In genomic region chr17:7889166-7889584, GRCh38 we compare ENCODE assay signal across 8 cellular contexts. TPM values are rescaled to one million over a fixed set of nuclear protein-coding genes. Genes with fewer than 3 reads are reported as not detected.
DNase-seq lines count a peak whose midpoint lies in the region; ATAC-seq, FAIRE-seq and TF ChIP-seq lines count a peak whose summit lies in the region.

No MANE protein-coding gene starts in this region.

- H3K27me3 ChIP-seq in K562 (ENCODE audit: control insufficient read depth in 2 of 2, insufficient read depth in 2 of 2, low read length in 2 of 2): no peaks in the 10 kb centered on the region
- H3K27me3 ChIP-seq in right cardiac atrium (ENCODE audit: control insufficient read depth, insufficient read depth): no peaks in the 10 kb centered on the region
- no peaks in the 10 kb centered on the region for H3K27me3 ChIP-seq in rectal smooth muscle tissue (ENCODE audit: control insufficient read depth, insufficient read depth, low read length)

- H3K9me3 ChIP-seq in K562 (replicated peaks; ENCODE audit: control insufficient read depth, insufficient read depth, low read depth, low read length): no peaks in the 10 kb centered on the region
- H3K9me3 ChIP-seq in right cardiac atrium (ENCODE audit: control insufficient read depth, low read length): no peaks in the 10 kb centered on the region

- intact Hi-C loops in K562 (cut with micrococcal nuclease): no loop called here
- intact Hi-C loops in right cardiac atrium (cut with DNase I): no loop called here

- no peak overlapping the region for H3K4me2 ChIP-seq in K562 (ENCODE audit: insufficient read depth, low read length)

- TF ChIP-seq CTCF in C4-2B (conservative IDR thresholded peaks at IDR 0.05): no peak; the same call in 1 of the 2 replicates
- no peak for TF ChIP-seq CTCF in K562 (IDR thresholded peaks at IDR 0.05 in 2 of 3, conservative IDR thresholded peaks at IDR 0.05 in 1 of 3; ENCODE audit: insufficient read depth in 2 of 3, low read depth in 1 of 3, low read length in 3 of 3)

- ATAC-seq in K562 (no peak), right cardiac atrium (peak; percentile 81 to 83), GM18909 (IDR thresholded peaks at IDR 0.05; ENCODE audit: poor library complexity, unreplicated experiment) (no peak), GM19397 (IDR thresholded peaks at IDR 0.05; ENCODE audit: unreplicated experiment) (no peak)

- TF ChIP-seq POLR2A in K562 (conservative IDR thresholded peaks at IDR 0.05): no peak

- H2AFZ ChIP-seq in K562 (ENCODE audit: low read depth, low read length): no peak overlapping the region

- FAIRE-seq in K562 (lab: Jason Lieb, UNC): no peak

- H3K36me3 ChIP-seq in K562 (ENCODE audit: control insufficient read depth, insufficient read depth, low read length) (peaks cover 25% of the 10 kb centered on the region; the same call in 1 of the 3 replicates), rectal smooth muscle tissue (ENCODE audit: control insufficient read depth, insufficient read depth, low read length) (peaks cover 20% of the 10 kb centered on the region)

- H3K27ac ChIP-seq in C4-2B (peak overlapping the region; percentile 100), K562 (ENCODE audit: extremely low read depth, low read depth, low read length) (no peak overlapping the region), right cardiac atrium (ENCODE audit: low read length) (peak overlapping the region; percentile 93), rectal smooth muscle tissue (ENCODE audit: low read depth, low read length) (peak overlapping the region; percentile 81)

- DNase-seq in RPMI8226: peak; percentile 96
- DNase-seq in K562 (ENCODE audit: extremely low read depth in 1 of 4, low spot score in 3 of 4): peak in 2 of 4 experiments; percentile 10 to 16
- DNase-seq in right cardiac atrium: peak; percentile 98 to 99 (median 99)

- H3K4me3 ChIP-seq in K562 (no peak overlapping the region), right cardiac atrium (ENCODE audit: low read length) (no peak overlapping the region), rectal smooth muscle tissue (ENCODE audit: low read length) (peak overlapping the region; percentile 94)

- H3K9ac ChIP-seq in K562 (ENCODE audit: insufficient read depth in 1 of 2, low read depth in 2 of 2, low read length in 2 of 2) (peak overlapping the region in 1 of 2 experiments; percentile 74; a peak in 2 of 4 replicates), rectal smooth muscle tissue (ENCODE audit: low read length) (peak overlapping the region; percentile 32)

- BruUV-seq in K562 (replicated peaks; lab: Mats Ljungman, UMichigan): no TSS peak

- POLR2A ChIA-PET in K562 (lab: Yijun Ruan, JAX): no interaction called here

- 72% methylated on average over 4 of the region's 4 CpGs for WGBS in K562 (ENCODE audit: insufficient coverage, low coverage, missing lambda C conversion rate)
- 3% methylated on average over 4 of the region's 4 CpGs for WGBS in right cardiac atrium

- H3K79me2 ChIP-seq in K562 (ENCODE audit: control insufficient read depth, insufficient read depth, low read length): peaks cover 39% of the 10 kb centered on the region

- H4K20me1 ChIP-seq in K562 (replicated peaks; ENCODE audit: control insufficient read depth, insufficient read depth, low read length): no peaks in the 10 kb centered on the region; the same call in 1 of the 2 replicates

- peaks cover 3% of the 10 kb centered on the region for H3K9me1 ChIP-seq in K562 (ENCODE audit: control insufficient read depth, insufficient read depth, low read length)

- H3K4me1 ChIP-seq in K562 (replicated peaks in 1 of 2; ENCODE audit: control insufficient read depth in 2 of 2, insufficient read depth in 2 of 2, low read length in 2 of 2) (peaks cover 17 to 31% of the 10 kb centered on the region in 2 experiments; a peak in 4 of 5 replicates), right cardiac atrium (ENCODE audit: control insufficient read depth, insufficient read depth, low read length) (peaks cover 16% of the 10 kb centered on the region), rectal smooth muscle tissue (ENCODE audit: control insufficient read depth, insufficient read depth, low read length) (peaks cover 39% of the 10 kb centered on the region)

- TF ChIP-seq RAD21 in Ishikawa (IDR thresholded peaks at IDR 0.05; ENCODE audit: low read depth) (peak; percentile 29; the same call in 1 of the 2 replicates), K562 (CRISPR knock-in tag; conservative IDR thresholded peaks at IDR 0.05 in 1 of 2, IDR thresholded peaks at IDR 0.05 in 1 of 2) (no peak)

- in situ Hi-C loops in K562 (cut with MboI): no loop called here

- CTCF ChIA-PET in K562 (lab: Yijun Ruan, JAX; ENCODE audit: low intra/inter-chr PET ratio): no interaction called here

- TF ChIP-seq EP300 in Ishikawa (IDR thresholded peaks at IDR 0.05; ENCODE audit: borderline replicate concordance): peak; percentile 69
- TF ChIP-seq EP300 in K562 (IDR thresholded peaks at IDR 0.05; ENCODE audit: low read length): no peak

RNA-seq across cellular contexts. Expression of gene CHD3, which starts 0.6 kb away (rescaled TPM):
- 101 and 117 TPM in 2 replicates for total RNA-seq in K562 (2011; cell fraction: chromatin; rRNA removed; ENCODE audit: low replicate concordance)
- total RNA-seq in K562 (2011; cell fraction: nucleolus; rRNA removed): 47.2 and 48.0 TPM in 2 replicates
- total RNA-seq in K562 (2011; cell fraction: nucleoplasm; rRNA removed): 69.7 and 83.1 TPM in 2 replicates
- 34.8 and 36.7 TPM in 2 replicates for total RNA-seq in K562 (2014; rRNA removed)
- total RNA-seq in K562 (2014; rRNA removed; fragmentation: Illumina TruSeq; extraction: Trizol): 14.6 and 15.2 TPM in 2 replicates
- 19.8 and 21.2 TPM in 2 replicates for total RNA-seq in K562 (2015; rRNA removed; fragmentation: Illumina TruSeq; extraction: Trizol)
- 30.6 and 38.2 TPM in 2 replicates for total RNA-seq in K562 (2021)
- polyA plus RNA-seq in K562 (2011; rRNA removed): 12.2 and 15.7 TPM in 2 replicates
- 16.1 and 25.2 TPM in 2 replicates for polyA plus RNA-seq in K562 (2011; cell fraction: cytosol; rRNA removed)
- 70.0 and 86.2 TPM in 2 replicates for polyA plus RNA-seq in K562 (2011; cell fraction: nucleus; rRNA removed)
- 29.2 and 37.9 TPM in 2 replicates for polyA plus RNA-seq in K562 (2012)
- polyA plus RNA-seq in K562 (2014; fragmentation: Illumina TruSeq; extraction: Trizol): 24.7 and 24.8 TPM in 2 replicates
- polyA plus RNA-seq in K562 (2014; fragmentation: Nextera tagmentation; extraction: Ambion mirVana): under 1 TPM; 0.39 to 0.63 TPM
- polyA plus RNA-seq in K562 (2014; rRNA removed): 27.8 and 33.9 TPM in 2 replicates
- polyA minus RNA-seq in K562 (2011; rRNA and poly(A)+ RNA removed): 23.8 TPM in 2 replicates
- 17.8 and 29.3 TPM in 2 replicates for polyA minus RNA-seq in K562 (2011; cell fraction: cytosol; rRNA and poly(A)+ RNA removed)
- polyA minus RNA-seq in K562 (2011; cell fraction: nucleus; rRNA and poly(A)+ RNA removed): 24.1 and 28.0 TPM in 2 replicates
- total RNA-seq in right cardiac atrium: 10 to 100 TPM; 31.2 to 38.8 (median 35.0) TPM
- 45.3 TPM for polyA plus RNA-seq in right cardiac atrium

RNA-seq across cellular contexts. Expression of gene RNF227, which starts 26.9 kb away (rescaled TPM):
- 2.7 and 3.7 TPM in 2 replicates for total RNA-seq in K562 (2011; cell fraction: chromatin; rRNA removed; ENCODE audit: low replicate concordance)
- 4.3 and 5.0 TPM in 2 replicates for total RNA-seq in K562 (2011; cell fraction: nucleolus; rRNA removed)
- total RNA-seq in K562 (2011; cell fraction: nucleoplasm; rRNA removed): 3.4 and 7.3 TPM in 2 replicates
- total RNA-seq in K562 (2014; rRNA removed) (1.9 and 4.1 TPM in 2 replicates), K562 (2014; rRNA removed; fragmentation: Illumina TruSeq; extraction: Trizol) (2.2 and 2.3 TPM in 2 replicates), K562 (2015; rRNA removed; fragmentation: Illumina TruSeq; extraction: Trizol) (2.1 and 2.2 TPM in 2 replicates), K562 (2021) (2.1 and 2.3 TPM in 2 replicates), right cardiac atrium (1 to 10 TPM in 3 of 4 donors, under 1 TPM in 1; 0.89 to 2.1 (median 1.5) TPM)
- polyA plus RNA-seq in K562 (2011; rRNA removed) (3.0 and 3.3 TPM in 2 replicates), K562 (2014; fragmentation: Illumina TruSeq; extraction: Trizol) (2.8 and 3.0 TPM in 2 replicates), K562 (2014; fragmentation: Nextera tagmentation; extraction: Ambion mirVana) (1 to 10 TPM; 1.1 to 1.5 TPM), K562 (2014; rRNA removed) (4.7 and 6.7 TPM in 2 replicates), right cardiac atrium (1.5 TPM)
- polyA plus RNA-seq in K562 (2011; cell fraction: cytosol; rRNA removed): 3.0 and 4.2 TPM in 2 replicates
- polyA plus RNA-seq in K562 (2011; cell fraction: nucleus; rRNA removed): 1.7 and 1.9 TPM in 2 replicates
- 1.2 and 1.4 TPM in 2 replicates for polyA plus RNA-seq in K562 (2012)
- 0.75 and 1.2 TPM in 2 replicates for polyA minus RNA-seq in K562 (2011; rRNA and poly(A)+ RNA removed)
- polyA minus RNA-seq in K562 (2011; cell fraction: cytosol; rRNA and poly(A)+ RNA removed): 0.86 and 2.0 TPM in 2 replicates
- 0.81 and 1.4 TPM in 2 replicates for polyA minus RNA-seq in K562 (2011; cell fraction: nucleus; rRNA and poly(A)+ RNA removed)

RNA-seq across cellular contexts. Expression of gene CYB5D1, which starts 31.4 kb away (rescaled TPM):
- 5.6 and 9.9 TPM in 2 replicates for total RNA-seq in K562 (2011; cell fraction: chromatin; rRNA removed; ENCODE audit: low replicate concordance)
- total RNA-seq in K562 (2011; cell fraction: nucleolus; rRNA removed): 6.5 and 8.8 TPM in 2 replicates
- total RNA-seq in K562 (2011; cell fraction: nucleoplasm; rRNA removed): 5.0 and 6.4 TPM in 2 replicates
- total RNA-seq in K562 (2014; rRNA removed): 4.7 and 6.0 TPM in 2 replicates
- total RNA-seq in K562 (2014; rRNA removed; fragmentation: Illumina TruSeq; extraction: Trizol): 5.7 and 5.8 TPM in 2 replicates
- total RNA-seq in K562 (2015; rRNA removed; fragmentation: Illumina TruSeq; extraction: Trizol): 6.4 and 7.6 TPM in 2 replicates
- total RNA-seq in K562 (2021): 6.9 and 7.8 TPM in 2 replicates
- 4.2 and 7.2 TPM in 2 replicates for polyA plus RNA-seq in K562 (2011; rRNA removed)
- polyA plus RNA-seq in K562 (2011; cell fraction: cytosol; rRNA removed): 4.6 and 5.4 TPM in 2 replicates
- polyA plus RNA-seq in K562 (2011; cell fraction: nucleus; rRNA removed): 7.7 and 13.1 TPM in 2 replicates
- 2.8 and 5.2 TPM in 2 replicates for polyA plus RNA-seq in K562 (2012)
- polyA plus RNA-seq in K562 (2014; fragmentation: Illumina TruSeq; extraction: Trizol): 7.3 and 7.9 TPM in 2 replicates
- 1 to 10 TPM; 2.4 to 5.7 TPM for polyA plus RNA-seq in K562 (2014; fragmentation: Nextera tagmentation; extraction: Ambion mirVana)
- polyA plus RNA-seq in K562 (2014; rRNA removed): 4.8 and 7.5 TPM in 2 replicates
- 2.1 and 5.2 TPM in 2 replicates for polyA minus RNA-seq in K562 (2011; rRNA and poly(A)+ RNA removed)
- polyA minus RNA-seq in K562 (2011; cell fraction: cytosol; rRNA and poly(A)+ RNA removed): 1.9 and 2.5 TPM in 2 replicates
- polyA minus RNA-seq in K562 (2011; cell fraction: nucleus; rRNA and poly(A)+ RNA removed): 5.5 and 8.3 TPM in 2 replicates
- total RNA-seq in right cardiac atrium: 10 to 100 TPM; 12.6 to 16.2 (median 15.4) TPM
- 12.1 TPM for polyA plus RNA-seq in right cardiac atrium

RNA-seq across cellular contexts. Expression of gene NAA38, which starts 31.8 kb away (rescaled TPM):
- total RNA-seq in K562 (2011; cell fraction: chromatin; rRNA removed; ENCODE audit: low replicate concordance): 6.8 and 9.8 TPM in 2 replicates
- total RNA-seq in K562 (2011; cell fraction: nucleolus; rRNA removed): 15.5 and 19.7 TPM in 2 replicates
- 10.8 and 15.5 TPM in 2 replicates for total RNA-seq in K562 (2011; cell fraction: nucleoplasm; rRNA removed)
- 99.8 TPM in 2 replicates for total RNA-seq in K562 (2014; rRNA removed)
- 13.3 and 16.4 TPM in 2 replicates for total RNA-seq in K562 (2014; rRNA removed; fragmentation: Illumina TruSeq; extraction: Trizol)
- total RNA-seq in K562 (2015; rRNA removed; fragmentation: Illumina TruSeq; extraction: Trizol): 52.6 and 57.3 TPM in 2 replicates
- total RNA-seq in K562 (2021): 54.7 and 61.2 TPM in 2 replicates
- polyA plus RNA-seq in K562 (2011; rRNA removed): 34.5 and 39.9 TPM in 2 replicates
- polyA plus RNA-seq in K562 (2011; cell fraction: cytosol; rRNA removed): 53.5 and 108 TPM in 2 replicates
- 33.4 and 45.6 TPM in 2 replicates for polyA plus RNA-seq in K562 (2011; cell fraction: nucleus; rRNA removed)
- 56.0 and 83.5 TPM in 2 replicates for polyA plus RNA-seq in K562 (2012)
- polyA plus RNA-seq in K562 (2014; fragmentation: Illumina TruSeq; extraction: Trizol): 19.1 and 32.8 TPM in 2 replicates
- 10 to 100 TPM; 70.4 to 90.4 TPM for polyA plus RNA-seq in K562 (2014; fragmentation: Nextera tagmentation; extraction: Ambion mirVana)
- polyA plus RNA-seq in K562 (2014; rRNA removed): 87.3 and 104 TPM in 2 replicates
- 4.0 and 5.2 TPM in 2 replicates for polyA minus RNA-seq in K562 (2011; rRNA and poly(A)+ RNA removed)
- polyA minus RNA-seq in K562 (2011; cell fraction: cytosol; rRNA and poly(A)+ RNA removed): 26.4 and 63.1 TPM in 2 replicates
- 11.7 and 17.4 TPM in 2 replicates for polyA minus RNA-seq in K562 (2011; cell fraction: nucleus; rRNA and poly(A)+ RNA removed)
- 100 to 1,000 TPM in 1 of 4 donors, 10 to 100 TPM in 3; 59.9 to 103 (median 95.6) TPM for total RNA-seq in right cardiac atrium
- polyA plus RNA-seq in right cardiac atrium: 160 TPM

RNA-seq across cellular contexts. Expression of gene TMEM88, which starts 34.3 kb away (rescaled TPM):
- 4.3 and 8.8 TPM in 2 replicates for total RNA-seq in K562 (2011; cell fraction: chromatin; rRNA removed; ENCODE audit: low replicate concordance)
- total RNA-seq in K562 (2011; cell fraction: nucleolus; rRNA removed): 3.3 and 4.3 TPM in 2 replicates
- 2.1 and 4.4 TPM in 2 replicates for total RNA-seq in K562 (2011; cell fraction: nucleoplasm; rRNA removed)
- total RNA-seq in K562 (2014; rRNA removed): 0.32 TPM in 1 of 2 replicates, not detected in the other
- total RNA-seq in K562 (2014; rRNA removed; fragmentation: Illumina TruSeq; extraction: Trizol): not detected in 2 replicates
- not detected in 2 replicates for total RNA-seq in K562 (2015; rRNA removed; fragmentation: Illumina TruSeq; extraction: Trizol)
- total RNA-seq in K562 (2021): 1.0 and 1.4 TPM in 2 replicates
- 0.12 and 0.13 TPM in 2 replicates for polyA plus RNA-seq in K562 (2011; rRNA removed)
- 0.16 and 0.18 TPM in 2 replicates for polyA plus RNA-seq in K562 (2011; cell fraction: cytosol; rRNA removed)
- 1.1 and 2.4 TPM in 2 replicates for polyA plus RNA-seq in K562 (2011; cell fraction: nucleus; rRNA removed)
- 0.33 and 1.8 TPM in 2 replicates for polyA plus RNA-seq in K562 (2012)
- polyA plus RNA-seq in K562 (2014; fragmentation: Illumina TruSeq; extraction: Trizol): 0.42 TPM in 2 replicates
- under 1 TPM in 1 of 2 experiments, not detected in 1; 0.10 TPM for polyA plus RNA-seq in K562 (2014; fragmentation: Nextera tagmentation; extraction: Ambion mirVana)
- 0.40 TPM in 1 of 2 replicates, not detected in the other for polyA plus RNA-seq in K562 (2014; rRNA removed)
- not detected in 2 replicates for polyA minus RNA-seq in K562 (2011; rRNA and poly(A)+ RNA removed)
- not detected in 2 replicates for polyA minus RNA-seq in K562 (2011; cell fraction: cytosol; rRNA and poly(A)+ RNA removed)
- polyA minus RNA-seq in K562 (2011; cell fraction: nucleus; rRNA and poly(A)+ RNA removed): 0.27 and 0.78 TPM in 2 replicates
- total RNA-seq in right cardiac atrium: 10 to 100 TPM in 3 of 4 donors, 1 to 10 TPM in 1; 9.0 to 24.6 (median 16.3) TPM
- polyA plus RNA-seq in right cardiac atrium: 74.5 TPM

Comparison
In these comparisons a context has a peak if more than half of its experiments do, and no peak if none do; other contexts are left out.
1. ATAC-seq: peak in right cardiac atrium (2 of 2); none in K562 (single experiment), GM18909 (single experiment) and GM19397 (single experiment).